ENCODE assay signal across 14 cellular contexts in genomic region chr7:53609185-53609584, GRCh38.
A peak's percentile ranks its signal among the peaks of the same experiment; 100 is the strongest.
DNase-seq lines count a peak whose midpoint lies in the region; ATAC-seq and TF ChIP-seq lines count a peak whose summit lies in the region.
"Had no signal": no experiment of that assay in that cellular context is flagged by ENCODE, and none has a peak within 500 bp of the region (broad histone marks: within the 10 kb centered on the region; RNA-seq: fewer than 3 reads in every experiment).

No MANE protein-coding gene starts in this region.

- TF ChIP-seq POLR2A in upper lobe of left lung (IDR thresholded peaks at IDR 0.05), result no peak

- H3K9me3 ChIP-seq in neuronal stem cell (replicated peaks in 1 of 2; ENCODE audit: control insufficient read depth in 2 of 2, insufficient read depth in 1 of 2, low read depth in 1 of 2, low read length in 2 of 2) (no peaks in the 10 kb centered on the region), upper lobe of left lung (no peaks in the 10 kb centered on the region)
- H3K9me3 ChIP-seq: A549, BE2C had no signal

- peaks cover 15% of the 10 kb centered on the region; the same call in 1 of the 2 replicates for H3K9me3 Mint-ChIP-seq in WTC11

- no peak overlapping the region for H4K8ac ChIP-seq in neuronal stem cell (ENCODE audit: low read depth, low read length)

- H2BK15ac ChIP-seq in neuronal stem cell (ENCODE audit: low read length), result no peak overlapping the region

- ATAC-seq in WTC11 (peak; percentile 61), upper lobe of left lung (ENCODE audit: low FRiP score in 2 of 2) (no peak)
- ATAC-seq: A549 had no signal

- no peak overlapping the region for H3K27ac ChIP-seq in neuronal stem cell (replicated peaks; ENCODE audit: low read length)
- no peak overlapping the region for H3K27ac ChIP-seq in upper lobe of left lung
- H3K27ac ChIP-seq: A549, C4-2B had no signal

- no peak overlapping the region for H2BK12ac ChIP-seq in neuronal stem cell (ENCODE audit: low read length)

- H3K4me3 Mint-ChIP-seq in WTC11, result no peak overlapping the region
- H3K4me3 Mint-ChIP-seq: CD4-positive, alpha-beta memory T cell had no signal

- no peak overlapping the region for H3K18ac ChIP-seq in neuronal stem cell (ENCODE audit: low read length)

- H2BK120ac ChIP-seq in neuronal stem cell (ENCODE audit: low read depth, low read length), result no peak overlapping the region

- H3K4me1 Mint-ChIP-seq in WTC11, result peaks cover 24% of the 10 kb centered on the region
- H3K4me1 Mint-ChIP-seq: CD4-positive, alpha-beta memory T cell had no signal

- no peak overlapping the region for H3K4me3 ChIP-seq in epithelial cell of esophagus (ENCODE audit: low read length)
- no peak overlapping the region for H3K4me3 ChIP-seq in neuronal stem cell (ENCODE audit: low read length in 2 of 2)
- no peak overlapping the region for H3K4me3 ChIP-seq in upper lobe of left lung
- H3K4me3 ChIP-seq: A549 had no signal

- H3K9ac ChIP-seq in neuronal stem cell (ENCODE audit: low read depth, low read length, poor library complexity), result no peak overlapping the region

- no peak overlapping the region for H2AK5ac ChIP-seq in neuronal stem cell (ENCODE audit: low read depth, low read length)

- H3K36me3 ChIP-seq in neuronal stem cell (replicated peaks in 1 of 2; ENCODE audit: control insufficient read depth in 2 of 2, insufficient read depth in 2 of 2, low read length in 2 of 2) (no peaks in the 10 kb centered on the region), upper lobe of left lung (no peaks in the 10 kb centered on the region)
- H3K36me3 ChIP-seq: BE2C had no signal

- H3K4me1 ChIP-seq in neuronal stem cell (ENCODE audit: control insufficient read depth in 2 of 2, insufficient read depth in 1 of 2, low read depth in 1 of 2, low read length in 2 of 2) (peaks cover 0 to 2% of the 10 kb centered on the region in 2 donors), upper lobe of left lung (no peaks in the 10 kb centered on the region)
- H3K4me1 ChIP-seq: A549, BE2C had no signal

- H3K23ac ChIP-seq in neuronal stem cell (ENCODE audit: low read depth, low read length, poor library complexity), result no peak overlapping the region

- POLR2A ChIA-PET in WTC11 (lab: Charles Lee), result no interaction called here

- TF ChIP-seq EP300 in upper lobe of left lung (IDR thresholded peaks at IDR 0.05), result no peak

- H4K91ac ChIP-seq in neuronal stem cell (ENCODE audit: low read depth, low read length, poor library complexity), result no peak overlapping the region

- peaks cover under 1% of the 10 kb centered on the region; the same call in 1 of the 2 replicates for H3K36me3 Mint-ChIP-seq in WTC11
- H3K36me3 Mint-ChIP-seq: CD4-positive, alpha-beta memory T cell had no signal

- H3K27ac Mint-ChIP-seq in WTC11, result no peak overlapping the region
- H3K27ac Mint-ChIP-seq: CD4-positive, alpha-beta memory T cell had no signal

- no peak overlapping the region for H2AFZ ChIP-seq in neuronal stem cell (ENCODE audit: low read length)

- no CpG with 5 or more reads among the region's 1 CpG for WGBS in neuronal stem cell (ENCODE audit: extremely low coverage in 2 of 2, insufficient read length in 2 of 2, insufficient replicate concordance in 1 of 2), 2 donors
- 81 to 86% methylated on average over 1 of the region's 1 CpG for WGBS in upper lobe of left lung, 2 donors

- TF ChIP-seq CTCF in WTC11 (IDR thresholded peaks at IDR 0.05), result no peak
- TF ChIP-seq CTCF in epithelial cell of esophagus (IDR thresholded peaks at IDR 0.05; ENCODE audit: insufficient read depth, low read depth, low read length, missing control alignments), result no peak
- TF ChIP-seq CTCF in upper lobe of left lung (IDR thresholded peaks at IDR 0.05), result no peak

- DNase-seq in WTC11 (ENCODE audit: low spot score) (no peak), epithelial cell of esophagus (ENCODE audit: low read depth) (peak; percentile 5), neuronal stem cell (ENCODE audit: low spot score) (peak; percentile 14), activated gamma-delta T cell treated with Interleukin-2 at 50 U/mL for 16 hours (no peak), upper lobe of left lung (no peak), NCI-H1048 (lab: John Stamatoyannopoulos, UW) (no peak)
- DNase-seq: BE2C; CD4-positive, alpha-beta memory T cell; DMS79 treated with DMSO at 0.1 percent for 48 hours; EL; GDM1; H7 had no signal

- no peaks in the 10 kb centered on the region for H3K27me3 Mint-ChIP-seq in WTC11 (ENCODE audit: low read depth)
- H3K27me3 Mint-ChIP-seq: CD4-positive, alpha-beta memory T cell had no signal

- CTCF ChIA-PET in WTC11 (lab: Charles Lee), result no interaction called here

- H2BK5ac ChIP-seq in neuronal stem cell (ENCODE audit: low read length), result no peak overlapping the region

- no peak overlapping the region for H3K4me2 ChIP-seq in neuronal stem cell (ENCODE audit: insufficient read depth, low read length, poor library complexity, severe bottlenecking)
- H3K4me2 ChIP-seq: A549 had no signal

- no peak overlapping the region for H3K14ac ChIP-seq in neuronal stem cell (ENCODE audit: low read length)

- H3K27me3 ChIP-seq in neuronal stem cell (ENCODE audit: control insufficient read depth in 3 of 3, insufficient read depth in 3 of 3, low read depth in 1 of 3, low read length in 3 of 3) (no peaks in the 10 kb centered on the region), upper lobe of left lung (no peaks in the 10 kb centered on the region)
- H3K27me3 ChIP-seq: BE2C had no signal

- no peak overlapping the region for H3K4ac ChIP-seq in neuronal stem cell (ENCODE audit: low read length)

- no peaks in the 10 kb centered on the region for H3K79me1 ChIP-seq in neuronal stem cell (ENCODE audit: low read depth, low read length)

TF ChIP-seq in WTC11, 78 proteins besides CTCF, POLR2A, EP300 and RAD21:
- TF ChIP-seq GABPB1 (CRISPR knock-in tag; IDR thresholded peaks at IDR 0.05) (no peak), ZNF423 (CRISPR knock-in tag; IDR thresholded peaks at IDR 0.05) (no peak), STAT6 (CRISPR knock-in tag; conservative IDR thresholded peaks at IDR 0.05; ENCODE audit: low read depth) (no peak), MYBL2 (CRISPR knock-in tag; IDR thresholded peaks at IDR 0.05) (no peak), CBFB (CRISPR knock-in tag; IDR thresholded peaks at IDR 0.05; ENCODE audit: low read depth) (no peak), ELF4 (CRISPR knock-in tag; IDR thresholded peaks at IDR 0.05; ENCODE audit: low read depth) (no peak), SOX15 (CRISPR knock-in tag; IDR thresholded peaks at IDR 0.05) (no peak), ZNF121 (CRISPR knock-in tag; IDR thresholded peaks at IDR 0.05) (no peak), SP1 (CRISPR knock-in tag; conservative IDR thresholded peaks at IDR 0.05) (no peak)

Comparison
In these comparisons a context has a peak if more than half of its experiments do, and no peak if none do; other contexts are left out.
1. DNase-seq: peak in epithelial cell of esophagus (single experiment) and neuronal stem cell (single experiment); none in WTC11 (single experiment), activated gamma-delta T cell treated with Interleukin-2 at 50 U/mL for 16 hours (single experiment), upper lobe of left lung (0 of 2) and NCI-H1048 (single experiment).